1 cellular context compared by ENCODE assay signal in the genomic region with DNA sequence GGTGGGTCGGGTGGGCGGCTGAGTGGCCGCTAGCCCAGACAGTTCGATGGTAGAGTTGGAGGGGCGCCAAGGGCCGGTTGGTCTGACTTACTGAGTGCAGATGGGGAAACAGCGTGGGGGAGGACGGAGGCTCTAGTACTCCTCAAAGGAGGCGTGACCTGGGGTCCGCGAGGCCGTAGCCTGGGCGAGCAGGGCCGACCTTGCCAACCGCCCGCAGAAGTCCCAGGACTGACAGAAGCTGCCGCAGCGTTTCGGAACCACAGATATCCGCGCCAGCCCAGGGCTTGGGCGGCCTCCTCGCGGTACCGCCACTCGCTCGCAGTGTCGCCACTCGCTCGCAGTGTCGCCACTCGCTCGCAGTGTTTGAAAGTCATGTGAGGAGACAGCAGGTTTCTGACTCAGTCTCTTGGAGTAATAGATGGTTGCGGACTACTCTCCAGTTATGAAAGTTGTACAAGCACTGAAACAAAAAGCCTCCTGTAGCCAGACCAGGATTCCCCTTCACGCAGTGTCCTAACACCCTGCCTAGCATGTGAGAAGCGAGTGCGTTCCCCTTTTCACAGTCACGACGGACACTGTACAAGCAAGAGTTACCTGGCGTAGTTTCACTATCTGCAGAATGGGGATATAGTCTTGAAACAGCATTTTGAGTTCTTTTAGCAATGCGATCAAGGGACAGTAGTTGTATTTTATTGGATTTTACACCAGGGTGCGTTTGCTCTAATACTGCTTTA.
A peak's percentile ranks its signal among the peaks of the same experiment; 100 is the strongest.
TF ChIP-seq lines count a peak whose summit lies in the region.

No MANE protein-coding gene starts in this region.

TF ChIP-seq in HepG2, 621 proteins besides CTCF, POLR2A, EP300 and RAD21 (continued from another document):
- TF ChIP-seq, protein P1, sequence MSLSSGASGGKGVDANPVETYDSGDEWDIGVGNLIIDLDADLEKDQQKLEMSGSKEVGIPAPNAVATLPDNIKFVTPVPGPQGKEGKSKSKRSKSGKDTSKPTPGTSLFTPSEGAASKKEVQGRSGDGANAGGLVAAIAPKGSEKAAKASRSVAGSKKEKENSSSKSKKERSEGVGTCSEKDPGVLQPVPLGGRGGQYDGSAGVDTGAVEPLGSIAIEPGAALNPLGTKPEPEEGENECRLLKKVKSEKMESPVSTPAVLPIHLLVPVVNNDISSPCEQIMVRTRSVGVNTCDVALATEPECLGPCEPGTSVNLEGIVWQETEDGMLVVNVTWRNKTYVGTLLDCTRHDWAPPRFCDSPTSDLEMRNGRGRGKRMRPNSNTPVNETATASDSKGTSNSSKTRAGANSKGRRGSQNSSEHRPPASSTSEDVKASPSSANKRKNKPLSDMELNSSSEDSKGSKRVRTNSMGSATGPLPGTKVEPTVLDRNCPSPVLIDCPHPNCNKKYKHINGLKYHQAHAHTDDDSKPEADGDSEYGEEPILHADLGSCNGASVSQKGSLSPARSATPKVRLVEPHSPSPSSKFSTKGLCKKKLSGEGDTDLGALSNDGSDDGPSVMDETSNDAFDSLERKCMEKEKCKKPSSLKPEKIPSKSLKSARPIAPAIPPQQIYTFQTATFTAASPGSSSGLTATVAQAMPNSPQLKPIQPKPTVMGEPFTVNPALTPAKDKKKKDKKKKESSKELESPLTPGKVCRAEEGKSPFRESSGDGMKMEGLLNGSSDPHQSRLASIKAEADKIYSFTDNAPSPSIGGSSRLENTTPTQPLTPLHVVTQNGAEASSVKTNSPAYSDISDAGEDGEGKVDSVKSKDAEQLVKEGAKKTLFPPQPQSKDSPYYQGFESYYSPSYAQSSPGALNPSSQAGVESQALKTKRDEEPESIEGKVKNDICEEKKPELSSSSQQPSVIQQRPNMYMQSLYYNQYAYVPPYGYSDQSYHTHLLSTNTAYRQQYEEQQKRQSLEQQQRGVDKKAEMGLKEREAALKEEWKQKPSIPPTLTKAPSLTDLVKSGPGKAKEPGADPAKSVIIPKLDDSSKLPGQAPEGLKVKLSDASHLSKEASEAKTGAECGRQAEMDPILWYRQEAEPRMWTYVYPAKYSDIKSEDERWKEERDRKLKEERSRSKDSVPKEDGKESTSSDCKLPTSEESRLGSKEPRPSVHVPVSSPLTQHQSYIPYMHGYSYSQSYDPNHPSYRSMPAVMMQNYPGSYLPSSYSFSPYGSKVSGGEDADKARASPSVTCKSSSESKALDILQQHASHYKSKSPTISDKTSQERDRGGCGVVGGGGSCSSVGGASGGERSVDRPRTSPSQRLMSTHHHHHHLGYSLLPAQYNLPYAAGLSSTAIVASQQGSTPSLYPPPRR (CRISPR knock-in tag; IDR thresholded peaks at IDR 0.05; ENCODE audit: borderline replicate concordance) = 0 out of 2 replicates have a peak, but pooled peaks have one; percentile 16
- TF ChIP-seq, protein P2, sequence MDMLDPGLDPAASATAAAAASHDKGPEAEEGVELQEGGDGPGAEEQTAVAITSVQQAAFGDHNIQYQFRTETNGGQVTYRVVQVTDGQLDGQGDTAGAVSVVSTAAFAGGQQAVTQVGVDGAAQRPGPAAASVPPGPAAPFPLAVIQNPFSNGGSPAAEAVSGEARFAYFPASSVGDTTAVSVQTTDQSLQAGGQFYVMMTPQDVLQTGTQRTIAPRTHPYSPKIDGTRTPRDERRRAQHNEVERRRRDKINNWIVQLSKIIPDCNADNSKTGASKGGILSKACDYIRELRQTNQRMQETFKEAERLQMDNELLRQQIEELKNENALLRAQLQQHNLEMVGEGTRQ (IDR thresholded peaks at IDR 0.05; ENCODE audit: low read depth, low read length) = no peak
- TF ChIP-seq, protein P2 (CRISPR knock-in tag; IDR thresholded peaks at IDR 0.05; ENCODE audit: borderline replicate concordance) = no peak
- TF ChIP-seq, protein P3, sequence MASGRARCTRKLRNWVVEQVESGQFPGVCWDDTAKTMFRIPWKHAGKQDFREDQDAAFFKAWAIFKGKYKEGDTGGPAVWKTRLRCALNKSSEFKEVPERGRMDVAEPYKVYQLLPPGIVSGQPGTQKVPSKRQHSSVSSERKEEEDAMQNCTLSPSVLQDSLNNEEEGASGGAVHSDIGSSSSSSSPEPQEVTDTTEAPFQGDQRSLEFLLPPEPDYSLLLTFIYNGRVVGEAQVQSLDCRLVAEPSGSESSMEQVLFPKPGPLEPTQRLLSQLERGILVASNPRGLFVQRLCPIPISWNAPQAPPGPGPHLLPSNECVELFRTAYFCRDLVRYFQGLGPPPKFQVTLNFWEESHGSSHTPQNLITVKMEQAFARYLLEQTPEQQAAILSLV (CRISPR knock-in tag; IDR thresholded peaks at IDR 0.05; ENCODE audit: borderline replicate concordance) = 0 out of 2 replicates have a peak, but pooled peaks have one; percentile 52
- TF ChIP-seq ZNF850 (CRISPR knock-in tag; conservative IDR thresholded peaks at IDR 0.05) (no peak), ZNF20 (CRISPR knock-in tag; IDR thresholded peaks at IDR 0.05) (no peak), RARA (CRISPR knock-in tag; IDR thresholded peaks at IDR 0.05) (no peak), ZNF292 (CRISPR knock-in tag; IDR thresholded peaks at IDR 0.05; ENCODE audit: borderline replicate concordance, low read depth) (peak; percentile 97), ZNF570 (CRISPR knock-in tag; IDR thresholded peaks at IDR 0.05; ENCODE audit: borderline replicate concordance) (no peak)
- TF ChIP-seq, protein P4, sequence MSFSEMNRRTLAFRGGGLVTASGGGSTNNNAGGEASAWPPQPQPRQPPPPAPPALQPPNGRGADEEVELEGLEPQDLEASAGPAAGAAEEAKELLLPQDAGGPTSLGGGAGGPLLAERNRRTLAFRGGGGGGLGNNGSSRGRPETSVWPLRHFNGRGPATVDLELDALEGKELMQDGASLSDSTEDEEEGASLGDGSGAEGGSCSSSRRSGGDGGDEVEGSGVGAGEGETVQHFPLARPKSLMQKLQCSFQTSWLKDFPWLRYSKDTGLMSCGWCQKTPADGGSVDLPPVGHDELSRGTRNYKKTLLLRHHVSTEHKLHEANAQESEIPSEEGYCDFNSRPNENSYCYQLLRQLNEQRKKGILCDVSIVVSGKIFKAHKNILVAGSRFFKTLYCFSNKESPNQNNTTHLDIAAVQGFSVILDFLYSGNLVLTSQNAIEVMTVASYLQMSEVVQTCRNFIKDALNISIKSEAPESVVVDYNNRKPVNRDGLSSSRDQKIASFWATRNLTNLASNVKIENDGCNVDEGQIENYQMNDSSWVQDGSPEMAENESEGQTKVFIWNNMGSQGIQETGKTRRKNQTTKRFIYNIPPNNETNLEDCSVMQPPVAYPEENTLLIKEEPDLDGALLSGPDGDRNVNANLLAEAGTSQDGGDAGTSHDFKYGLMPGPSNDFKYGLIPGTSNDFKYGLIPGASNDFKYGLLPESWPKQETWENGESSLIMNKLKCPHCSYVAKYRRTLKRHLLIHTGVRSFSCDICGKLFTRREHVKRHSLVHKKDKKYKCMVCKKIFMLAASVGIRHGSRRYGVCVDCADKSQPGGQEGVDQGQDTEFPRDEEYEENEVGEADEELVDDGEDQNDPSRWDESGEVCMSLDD (CRISPR knock-in tag; IDR thresholded peaks at IDR 0.05; ENCODE audit: borderline replicate concordance) = peak; percentile 40; the same call in 1 of the 2 replicates
- TF ChIP-seq, protein P5, sequence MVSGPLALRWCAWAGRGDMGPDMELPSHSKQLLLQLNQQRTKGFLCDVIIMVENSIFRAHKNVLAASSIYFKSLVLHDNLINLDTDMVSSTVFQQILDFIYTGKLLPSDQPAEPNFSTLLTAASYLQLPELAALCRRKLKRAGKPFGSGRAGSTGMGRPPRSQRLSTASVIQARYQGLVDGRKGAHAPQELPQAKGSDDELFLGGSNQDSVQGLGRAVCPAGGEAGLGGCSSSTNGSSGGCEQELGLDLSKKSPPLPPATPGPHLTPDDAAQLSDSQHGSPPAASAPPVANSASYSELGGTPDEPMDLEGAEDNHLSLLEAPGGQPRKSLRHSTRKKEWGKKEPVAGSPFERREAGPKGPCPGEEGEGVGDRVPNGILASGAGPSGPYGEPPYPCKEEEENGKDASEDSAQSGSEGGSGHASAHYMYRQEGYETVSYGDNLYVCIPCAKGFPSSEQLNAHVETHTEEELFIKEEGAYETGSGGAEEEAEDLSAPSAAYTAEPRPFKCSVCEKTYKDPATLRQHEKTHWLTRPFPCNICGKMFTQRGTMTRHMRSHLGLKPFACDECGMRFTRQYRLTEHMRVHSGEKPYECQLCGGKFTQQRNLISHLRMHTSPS (CRISPR knock-in tag; IDR thresholded peaks at IDR 0.05; ENCODE audit: low read depth) = no peak
- TF ChIP-seq, protein P6, sequence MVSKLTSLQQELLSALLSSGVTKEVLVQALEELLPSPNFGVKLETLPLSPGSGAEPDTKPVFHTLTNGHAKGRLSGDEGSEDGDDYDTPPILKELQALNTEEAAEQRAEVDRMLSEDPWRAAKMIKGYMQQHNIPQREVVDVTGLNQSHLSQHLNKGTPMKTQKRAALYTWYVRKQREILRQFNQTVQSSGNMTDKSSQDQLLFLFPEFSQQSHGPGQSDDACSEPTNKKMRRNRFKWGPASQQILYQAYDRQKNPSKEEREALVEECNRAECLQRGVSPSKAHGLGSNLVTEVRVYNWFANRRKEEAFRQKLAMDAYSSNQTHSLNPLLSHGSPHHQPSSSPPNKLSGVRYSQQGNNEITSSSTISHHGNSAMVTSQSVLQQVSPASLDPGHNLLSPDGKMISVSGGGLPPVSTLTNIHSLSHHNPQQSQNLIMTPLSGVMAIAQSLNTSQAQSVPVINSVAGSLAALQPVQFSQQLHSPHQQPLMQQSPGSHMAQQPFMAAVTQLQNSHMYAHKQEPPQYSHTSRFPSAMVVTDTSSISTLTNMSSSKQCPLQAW (CRISPR knock-in tag; IDR thresholded peaks at IDR 0.05) = peak; percentile 59; the same call in 1 of the 2 replicates
- TF ChIP-seq, protein P7, sequence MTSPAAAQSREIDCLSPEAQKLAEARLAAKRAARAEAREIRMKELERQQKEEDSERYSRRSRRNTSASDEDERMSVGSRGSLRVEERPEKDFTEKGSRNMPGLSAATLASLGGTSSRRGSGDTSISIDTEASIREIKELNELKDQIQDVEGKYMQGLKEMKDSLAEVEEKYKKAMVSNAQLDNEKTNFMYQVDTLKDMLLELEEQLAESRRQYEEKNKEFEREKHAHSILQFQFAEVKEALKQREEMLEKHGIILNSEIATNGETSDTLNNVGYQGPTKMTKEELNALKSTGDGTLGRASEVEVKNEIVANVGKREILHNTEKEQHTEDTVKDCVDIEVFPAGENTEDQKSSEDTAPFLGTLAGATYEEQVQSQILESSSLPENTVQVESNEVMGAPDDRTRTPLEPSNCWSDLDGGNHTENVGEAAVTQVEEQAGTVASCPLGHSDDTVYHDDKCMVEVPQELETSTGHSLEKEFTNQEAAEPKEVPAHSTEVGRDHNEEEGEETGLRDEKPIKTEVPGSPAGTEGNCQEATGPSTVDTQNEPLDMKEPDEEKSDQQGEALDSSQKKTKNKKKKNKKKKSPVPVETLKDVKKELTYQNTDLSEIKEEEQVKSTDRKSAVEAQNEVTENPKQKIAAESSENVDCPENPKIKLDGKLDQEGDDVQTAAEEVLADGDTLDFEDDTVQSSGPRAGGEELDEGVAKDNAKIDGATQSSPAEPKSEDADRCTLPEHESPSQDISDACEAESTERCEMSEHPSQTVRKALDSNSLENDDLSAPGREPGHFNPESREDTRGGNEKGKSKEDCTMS (CRISPR knock-in tag; conservative IDR thresholded peaks at IDR 0.05) = no peak
- TF ChIP-seq, protein P8, sequence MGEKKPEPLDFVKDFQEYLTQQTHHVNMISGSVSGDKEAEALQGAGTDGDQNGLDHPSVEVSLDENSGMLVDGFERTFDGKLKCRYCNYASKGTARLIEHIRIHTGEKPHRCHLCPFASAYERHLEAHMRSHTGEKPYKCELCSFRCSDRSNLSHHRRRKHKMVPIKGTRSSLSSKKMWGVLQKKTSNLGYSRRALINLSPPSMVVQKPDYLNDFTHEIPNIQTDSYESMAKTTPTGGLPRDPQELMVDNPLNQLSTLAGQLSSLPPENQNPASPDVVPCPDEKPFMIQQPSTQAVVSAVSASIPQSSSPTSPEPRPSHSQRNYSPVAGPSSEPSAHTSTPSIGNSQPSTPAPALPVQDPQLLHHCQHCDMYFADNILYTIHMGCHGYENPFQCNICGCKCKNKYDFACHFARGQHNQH (CRISPR knock-in tag; IDR thresholded peaks at IDR 0.05) = no peak
